Comparison of ENCODE assay signal across 17 cellular contexts in the genomic region with DNA sequence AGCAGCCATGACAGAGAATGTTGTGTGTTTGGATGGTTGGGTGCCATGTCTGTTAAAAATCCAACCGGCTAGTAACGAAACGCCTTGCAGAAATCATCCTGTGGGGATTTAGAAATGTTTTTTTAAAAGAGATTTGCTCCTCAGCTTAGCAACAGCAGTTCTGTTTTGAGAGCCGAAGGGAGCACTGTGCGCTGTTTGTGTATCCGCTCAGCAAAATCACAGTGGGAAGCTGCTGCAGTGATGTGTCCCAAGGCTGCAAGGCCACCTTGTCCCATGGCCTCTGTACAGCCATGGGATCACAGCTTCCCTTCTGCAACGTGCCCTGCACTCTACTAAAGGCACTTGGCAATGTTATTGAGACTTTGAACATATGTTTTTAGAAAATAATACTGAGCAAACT. TPM values are rescaled to one million over a fixed set of nuclear protein-coding genes. Genes with fewer than 3 reads are reported as not detected.
DNase-seq lines count a peak whose midpoint lies in the region; ATAC-seq, FAIRE-seq and TF ChIP-seq lines count a peak whose summit lies in the region.
"Had no signal": no experiment of that assay in that cellular context is flagged by ENCODE, and none has a peak within 500 bp of the region (broad histone marks: within the 10 kb centered on the region; RNA-seq: fewer than 3 reads in every experiment).

No MANE protein-coding gene starts in this region.

- H3K27ac ChIP-seq in PC-9, result peak overlapping the region; percentile 92
- no peak overlapping the region for H3K27ac ChIP-seq in H1 (ENCODE audit: low read depth, low read length)
- H3K27ac ChIP-seq in mesenchymal stem cell (ENCODE audit: low read length, poor library complexity, severe bottlenecking), result peak overlapping the region; percentile 73
- peak overlapping the region; percentile 48 for H3K27ac ChIP-seq in temporal lobe (ENCODE audit: low read depth, low read length)
- H3K27ac ChIP-seq in kidney (ENCODE audit: low read depth in 2 of 2, low read length in 2 of 2), result no peak overlapping the region

- no peaks in the 10 kb centered on the region for H3K23me2 ChIP-seq in H1 (ENCODE audit: low read depth, low read length)

- H2BK12ac ChIP-seq in H1 (ENCODE audit: low read depth, low read length), result 0 out of 2 replicates have a peak overlapping the region, but pooled peaks have one; percentile 31
- H2BK12ac ChIP-seq in mesenchymal stem cell (ENCODE audit: low read length in 2 of 2), result peak overlapping the region in 1 of 2 experiments; percentile 88

- H3K27me3 ChIP-seq in PC-9 (ENCODE audit: insufficient read depth, low read depth), result no peaks in the 10 kb centered on the region
- H3K27me3 ChIP-seq in H1 (replicated peaks in 1 of 4; ENCODE audit: control insufficient read depth in 3 of 4, extremely low read depth in 1 of 4, insufficient read depth in 3 of 4, low read length in 3 of 4), result no peaks in the 10 kb centered on the region
- H3K27me3 ChIP-seq in mesenchymal stem cell (ENCODE audit: control insufficient read depth in 1 of 2, insufficient read depth in 1 of 2, low read length in 2 of 2), result no peaks in the 10 kb centered on the region

- FAIRE-seq in H1 (lab: Jason Lieb, UNC), result no peak
- no peak for FAIRE-seq in GM12891 (lab: Jason Lieb, UNC)
- FAIRE-seq in kidney (lab: Jason Lieb, UNC), result no peak
- FAIRE-seq: K562 had no signal

- H3K4me3 ChIP-seq in PC-9 (no peak overlapping the region), H1 (ENCODE audit: extremely low read depth in 1 of 4, insufficient read depth in 2 of 4, low read depth in 3 of 4, low read length in 4 of 4) (no peak overlapping the region), mesenchymal stem cell (ENCODE audit: insufficient read depth in 1 of 2, low read depth in 1 of 2, low read length in 2 of 2) (peak overlapping the region in 1 of 2 experiments; percentile 61), kidney (ENCODE audit: low read length in 2 of 2) (no peak overlapping the region)
- H3K4me3 ChIP-seq: K562, mucosa of descending colon, skin epidermis had no signal

- H3K4me2 ChIP-seq in PC-9, result peak overlapping the region; percentile 86
- no peak overlapping the region for H3K4me2 ChIP-seq in H1 (ENCODE audit: insufficient read depth in 1 of 2, low read depth in 2 of 2, low read length in 2 of 2)
- H3K4me2 ChIP-seq in mesenchymal stem cell (ENCODE audit: low read length, poor library complexity, severe bottlenecking), result no peak overlapping the region

- no peak overlapping the region for H3K14ac ChIP-seq in H1 (ENCODE audit: insufficient read length)
- H3K14ac ChIP-seq in mesenchymal stem cell (ENCODE audit: low read length in 2 of 2), result no peak overlapping the region

- H2BK20ac ChIP-seq in H1 (ENCODE audit: low read length), result no peak overlapping the region

- 0 out of 2 replicates have a peak overlapping the region, but pooled peaks have one; percentile 53 for H2AK5ac ChIP-seq in H1 (ENCODE audit: low read depth, low read length)
- no peak overlapping the region for H2AK5ac ChIP-seq in mesenchymal stem cell (ENCODE audit: low read length, severe bottlenecking)

- no peak overlapping the region for H3K56ac ChIP-seq in H1 (replicated peaks; ENCODE audit: insufficient read length, low read depth, low read length)

- H3K4me1 ChIP-seq in PC-9 (replicated peaks; ENCODE audit: insufficient read depth), result peaks cover 94% of the 10 kb centered on the region
- peaks cover 7 to 16% (median 12%) of the 10 kb centered on the region in 4 experiments; a peak in 6 of 7 replicates for H3K4me1 ChIP-seq in H1 (replicated peaks in 1 of 4; ENCODE audit: control insufficient read depth in 3 of 4, insufficient read depth in 4 of 4, low read length in 3 of 4)
- H3K4me1 ChIP-seq in mesenchymal stem cell (ENCODE audit: control insufficient read depth, insufficient read depth, low read depth, low read length), result peaks cover 33% of the 10 kb centered on the region
- H3K4me1 ChIP-seq in kidney (ENCODE audit: control insufficient read depth in 1 of 2, insufficient read depth in 1 of 2, low read depth in 1 of 2, low read length in 2 of 2), result peaks cover 14 to 24% of the 10 kb centered on the region in 2 donors

- intact Hi-C loops in PC-9 (cut with micrococcal nuclease; ENCODE audit: unreplicated experiment) (no loop called here), kidney (cut with DNase I) (no loop called here)

- no peak for TF ChIP-seq CTCF in PC-9 (conservative IDR thresholded peaks at IDR 0.05)
- no peak for TF ChIP-seq CTCF in H1 (IDR thresholded peaks at IDR 0.05; ENCODE audit: control extremely low read depth in 1 of 3, insufficient read depth in 1 of 3, low read depth in 1 of 3, low read length in 3 of 3)
- no peak for TF ChIP-seq CTCF in kidney (IDR thresholded peaks at IDR 0.05; ENCODE audit: borderline replicate concordance, extremely low read depth, insufficient read depth)

- POLR2A ChIA-PET in PC-9 (lab: Charles Lee; ENCODE audit: unreplicated experiment), result no interaction called here
- POLR2A ChIA-PET in H1 (lab: Charles Lee; ENCODE audit: partially characterized antibody), result interaction anchor here (1.3 kb wide), 1 partner anchor 10 kb away, joined by 3 read pairs; no protein-coding TSS in a partner anchor

- CTCF ChIA-PET in PC-9 (lab: Charles Lee) (no interaction called here), H1 (lab: Charles Lee; ENCODE audit: partially characterized antibody) (interaction anchor here (0.8 to 1.4 kb wide), 3 partner anchors 10 to 54 kb away, joined by 3 to 4 read pairs (median 4); no protein-coding TSS in a partner anchor)

- H3K9ac ChIP-seq in H1 (replicated peaks in 1 of 4; ENCODE audit: extremely low read depth in 1 of 4, low read depth in 3 of 4, low read length in 3 of 4) (no peak overlapping the region), mesenchymal stem cell (ENCODE audit: low read length) (peak overlapping the region; percentile 84), kidney (ENCODE audit: low read length in 2 of 2) (no peak overlapping the region)

- H2AFZ ChIP-seq in PC-9 (no peak overlapping the region), H1 (ENCODE audit: low read length) (no peak overlapping the region), mesenchymal stem cell (ENCODE audit: low read depth, low read length) (no peak overlapping the region)

- H4K91ac ChIP-seq in H1 (replicated peaks; ENCODE audit: insufficient read length, low read length) (no peak overlapping the region), mesenchymal stem cell (ENCODE audit: low read length) (no peak overlapping the region)

- no peak overlapping the region for H2BK120ac ChIP-seq in H1 (replicated peaks; ENCODE audit: low read depth, low read length)
- peak overlapping the region; percentile 37 for H2BK120ac ChIP-seq in mesenchymal stem cell (ENCODE audit: low read depth, low read length)

- H2BK5ac ChIP-seq in H1 (ENCODE audit: low read depth, low read length), result no peak overlapping the region
- no peak overlapping the region for H2BK5ac ChIP-seq in mesenchymal stem cell (ENCODE audit: low read depth, low read length, poor library complexity, severe bottlenecking)

- H2BK15ac ChIP-seq in H1 (ENCODE audit: low read length) (no peak overlapping the region), mesenchymal stem cell (ENCODE audit: low read depth, poor library complexity, severe bottlenecking) (peak overlapping the region; percentile 40)

- no peaks in the 10 kb centered on the region for H4K20me1 ChIP-seq in PC-9 (ENCODE audit: insufficient read depth)
- H4K20me1 ChIP-seq in H1 (replicated peaks in 1 of 2; ENCODE audit: control insufficient read depth in 1 of 2, insufficient read depth in 2 of 2, low read length in 2 of 2), result peaks cover 25 to 43% of the 10 kb centered on the region in 2 experiments

- no TSS peak for BruUV-seq in PC-9 (replicated peaks; lab: Mats Ljungman, UMichigan)

- H3F3A ChIP-seq in PC-9 (ENCODE audit: insufficient read depth, low read depth), result peaks cover 63% of the 10 kb centered on the region

- H3K79me1 ChIP-seq in H1 (ENCODE audit: low read depth, low read length), result peaks cover 7% of the 10 kb centered on the region
- no peaks in the 10 kb centered on the region for H3K79me1 ChIP-seq in mesenchymal stem cell (replicated peaks; ENCODE audit: low read length, poor library complexity, severe bottlenecking)

- H4K8ac ChIP-seq in H1 (ENCODE audit: extremely low read depth, insufficient read depth, low read length) (no peak overlapping the region), mesenchymal stem cell (ENCODE audit: low read length) (no peak overlapping the region)

- no peaks in the 10 kb centered on the region for H3K9me3 ChIP-seq in PC-9 (ENCODE audit: insufficient read depth, low read depth)
- H3K9me3 ChIP-seq in H1 (ENCODE audit: insufficient read depth in 2 of 2, low read depth in 1 of 2, low read length in 1 of 2), result no peaks in the 10 kb centered on the region
- H3K9me3 ChIP-seq in mesenchymal stem cell (ENCODE audit: control insufficient read depth, low read length), result no peaks in the 10 kb centered on the region
- H3K9me3 ChIP-seq in kidney (ENCODE audit: control insufficient read depth in 1 of 2, low read length in 2 of 2), result no peaks in the 10 kb centered on the region
- H3K9me3 ChIP-seq: mucosa of descending colon had no signal

- TF ChIP-seq RAD21 in H1 (IDR thresholded peaks at IDR 0.05 in 1 of 2, conservative IDR thresholded peaks at IDR 0.05 in 1 of 2; ENCODE audit: low read depth in 2 of 2, low read length in 2 of 2), result no peak

- no peak for ATAC-seq in GM21717 (IDR thresholded peaks at IDR 0.05; ENCODE audit: unreplicated experiment)
- ATAC-seq: activated CD8-positive, alpha-beta T cell treated with anti-CD3 and anti-CD28 coated beads, Interleukin-2, amount 10 ng/mL, durations not matched to agents 7 days and 5 days; K562 had no signal

- H3K4ac ChIP-seq in H1 (replicated peaks; ENCODE audit: insufficient read length, low read depth, low read length), result no peak overlapping the region
- peak overlapping the region in 1 of 2 experiments; percentile 0 for H3K4ac ChIP-seq in mesenchymal stem cell (ENCODE audit: low read depth in 1 of 2, low read length in 2 of 2)

- H3K79me2 ChIP-seq in PC-9 (ENCODE audit: low read depth), result peaks cover 100% of the 10 kb centered on the region
- H3K79me2 ChIP-seq in H1 (ENCODE audit: control insufficient read depth in 1 of 2, insufficient read depth in 2 of 2, low read length in 2 of 2), result peaks cover 0 to 96% of the 10 kb centered on the region in 2 experiments; a peak in 3 of 4 replicates

- WGBS in H1 (ENCODE audit: extremely low coverage in 1 of 2, insufficient coverage in 1 of 2, insufficient read length in 1 of 2, insufficient replicate concordance in 2 of 2, low coverage in 1 of 2, low lambda C conversion rate in 2 of 2, missing lambda C conversion rate in 1 of 2), 2 experiments, result 89% methylated on average over 7 of the region's 7 CpGs; no CpG with 5 or more reads in 1 of the 2 experiments
- 84% methylated on average over 7 of the region's 7 CpGs for WGBS in mesenchymal stem cell

- H3K9me2 ChIP-seq in PC-9 (ENCODE audit: insufficient read depth), result no peaks in the 10 kb centered on the region; the same call in 1 of the 2 replicates

- no peak for TF ChIP-seq POLR2A in H1 (IDR thresholded peaks at IDR 0.05; ENCODE audit: control extremely low read depth in 1 of 2, low read depth in 2 of 2, low read length in 2 of 2)
- TF ChIP-seq POLR2A in GM12891 (IDR thresholded peaks at IDR 0.05; ENCODE audit: low read depth, low read length), result no peak

- H3K18ac ChIP-seq in H1 (ENCODE audit: extremely low read depth, low read length) (no peak overlapping the region), mesenchymal stem cell (ENCODE audit: low read depth in 1 of 2, low read length in 2 of 2) (peak overlapping the region; percentile 21 to 71)

- H3K36me3 ChIP-seq in PC-9 (ENCODE audit: low read depth) (no peaks in the 10 kb centered on the region; the same call in 1 of the 2 replicates), H1 (ENCODE audit: control insufficient read depth in 2 of 4, insufficient read depth in 4 of 4, low read length in 3 of 4) (no peaks in the 10 kb centered on the region), mesenchymal stem cell (ENCODE audit: control insufficient read depth in 1 of 2, insufficient read depth in 2 of 2, low read depth in 1 of 2, low read length in 2 of 2) (no peaks in the 10 kb centered on the region), kidney (ENCODE audit: control insufficient read depth in 1 of 2, insufficient read depth in 2 of 2, low read length in 2 of 2) (no peaks in the 10 kb centered on the region)

- DNase-seq in PC-9, result no peak
- DNase-seq in H1 (ENCODE audit: low read depth in 1 of 2, low spot score in 2 of 2), result no peak
- DNase-seq in mesenchymal stem cell, result no peak
- no peak for DNase-seq in GM12891 (ENCODE audit: insufficient read length, low spot score)
- DNase-seq in kidney, result no peak
- no peak for DNase-seq in SK-N-DZ (ENCODE audit: low spot score)
- DNase-seq: activated CD8-positive, alpha-beta T cell treated with anti-CD3 and anti-CD28 coated beads, Interleukin-2, amount 10 ng/mL, durations not matched to agents 7 days and 5 days; activated naive CD4-positive, alpha-beta T cell treated with anti-CD3 and anti-CD28 coated beads for 36 hours; CD4-positive, alpha-beta memory T cell; GOT3; hippocampal formation; mucosa of descending colon; NCI-H2029 had no signal

- H3K23ac ChIP-seq in H1 (ENCODE audit: insufficient read length) (no peak overlapping the region), mesenchymal stem cell (ENCODE audit: low read length in 2 of 2) (peak overlapping the region in 1 of 2 experiments; percentile 64)

- no peak overlapping the region for H4K5ac ChIP-seq in H1 (ENCODE audit: insufficient read length, low read depth, low read length)

- TF ChIP-seq EP300 in H1 (IDR thresholded peaks at IDR 0.05; ENCODE audit: borderline replicate concordance in 1 of 2, low read depth in 2 of 2, low read length in 2 of 2), result no peak

RNA-seq across cellular contexts. Expression of a gene that starts 40.9 kb away (rescaled TPM):
- 596 and 756 TPM in 2 replicates for total RNA-seq in PC-9 (2021)
- total RNA-seq in H1 (2021; fragmentation: NEBNext Ultra II Directional; extraction: Animal tissue kit (Norgen Biotek cat#: 25700)), result 69.1 and 70.4 TPM in 2 replicates
- polyA plus RNA-seq in H1 (2011; rRNA removed), result 35.1 and 39.5 TPM in 2 replicates
- 41.2 TPM for polyA plus RNA-seq in H1 (2011; cell fraction: cytosol; rRNA removed)
- polyA plus RNA-seq in H1 (2011; cell fraction: nucleus; rRNA removed), result 199 TPM
- 39.2 to 59.2 TPM (median 43.1 TPM) in 4 replicates for polyA plus RNA-seq in H1 (2012, experiment 1 of 2)
- polyA plus RNA-seq in H1 (2012, experiment 2 of 2), result 4.4 TPM
- 15.5 TPM for polyA plus RNA-seq in H1 (2013, experiment 1 of 2)
- polyA plus RNA-seq in H1 (2013, experiment 2 of 2), result 15.1 TPM
- 338 and 362 TPM in 2 replicates for polyA minus RNA-seq in H1 (2011; rRNA and poly(A)+ RNA removed)
- polyA minus RNA-seq in H1 (2011; cell fraction: cytosol; rRNA and poly(A)+ RNA removed), result 58.9 TPM
- polyA minus RNA-seq in H1 (2011; cell fraction: nucleus; rRNA and poly(A)+ RNA removed), result 347 TPM
- polyA plus RNA-seq in mesenchymal stem cell (2013, experiment 1 of 2), result 39.8 TPM
- polyA plus RNA-seq in mesenchymal stem cell (2013, experiment 2 of 2), result 39.0 TPM
- 381 TPM for total RNA-seq in temporal lobe
- 24.2 TPM for polyA plus RNA-seq in GM12891 (2012; ENCODE audit: low read depth, missing spikeins)
- 149 TPM for total RNA-seq in kidney
- 9.5 TPM for polyA plus RNA-seq in kidney (ENCODE audit: insufficient read depth, low read depth, low replicate concordance)
- 28.7 and 32.3 TPM in 2 replicates for polyA plus RNA-seq in SK-N-DZ (2014; cell fraction: cytosol; rRNA removed)
- polyA plus RNA-seq in SK-N-DZ (2014; cell fraction: nucleus; rRNA removed), result 56.3 and 115 TPM in 2 replicates

Comparison
In these comparisons a context has a peak if more than half of its experiments do, and no peak if none do; other contexts are left out.
1. H3K27ac ChIP-seq: peak in PC-9 (single experiment), mesenchymal stem cell (single experiment) and temporal lobe (single experiment); none in H1 (single experiment) and kidney (0 of 2).